ENCODE assay signal across 8 cellular contexts in genomic region chr19:38337360-38337653, GRCh38. TPM values are rescaled to one million over a fixed set of nuclear protein-coding genes. Genes with fewer than 3 reads are reported as not detected.
A peak's percentile ranks its signal among the peaks of the same experiment; 100 is the strongest.
DNase-seq lines count a peak whose midpoint lies in the region; ATAC-seq and TF ChIP-seq lines count a peak whose summit lies in the region.

No MANE protein-coding gene starts in this region.

- no TSS peak for BruUV-seq in Panc1 (replicated peaks; lab: Mats Ljungman, UMichigan)

- ATAC-seq in Panc1 (no peak), psoas muscle (no peak), HG03280 (IDR thresholded peaks at IDR 0.05; ENCODE audit: unreplicated experiment) (no peak), GM21390 (IDR thresholded peaks at IDR 0.05; ENCODE audit: unreplicated experiment) (no peak), HG03460 (IDR thresholded peaks at IDR 0.05; ENCODE audit: unreplicated experiment) (no peak)

- H3K36me3 ChIP-seq in GM06990 (ENCODE audit: control insufficient read depth, insufficient read depth, low read length) (no peaks in the 10 kb centered on the region), Panc1 (ENCODE audit: control insufficient read depth, insufficient read depth, low read length) (no peaks in the 10 kb centered on the region), psoas muscle (ENCODE audit: insufficient read depth in 1 of 2, low read depth in 1 of 2) (peaks cover 0 to 9% of the 10 kb centered on the region in 2 donors)

- DNase-seq in GM06990 (ENCODE audit: extremely low read depth, insufficient read length) (no peak), Panc1 (ENCODE audit: low read depth, low spot score) (no peak), epithelial cell of esophagus (ENCODE audit: low read depth) (no peak), psoas muscle (no peak), RKO (ENCODE audit: low spot score) (no peak)

- H3K4me1 ChIP-seq in Panc1 (ENCODE audit: control insufficient read depth, insufficient read depth, low read length) (peaks cover 4% of the 10 kb centered on the region; the same call in 1 of the 2 replicates), psoas muscle (peaks cover 8% of the 10 kb centered on the region)

- peak overlapping the region; percentile 91 for H3K4me3 ChIP-seq in GM06990 (replicated peaks; ENCODE audit: low read depth, low read length)
- H3K4me3 ChIP-seq in Panc1 (ENCODE audit: low read depth in 2 of 2, low read length in 2 of 2): peak overlapping the region; percentile 72 to 96
- peak overlapping the region; percentile 46 for H3K4me3 ChIP-seq in epithelial cell of esophagus (ENCODE audit: low read length)
- H3K4me3 ChIP-seq in psoas muscle: peak overlapping the region; percentile 73

- in situ Hi-C loops in Panc1 (cut with HindIII; ENCODE audit: low pct_unique_long_range_greater_than_20kb, low sequenced_read_pairs): no loop called here

- TF ChIP-seq CTCF in GM06990 (IDR thresholded peaks at IDR 0.05; ENCODE audit: insufficient read depth, low read length, poor library complexity, severe bottlenecking) (no peak), Panc1 (IDR thresholded peaks at IDR 0.05) (no peak), epithelial cell of esophagus (IDR thresholded peaks at IDR 0.05; ENCODE audit: insufficient read depth, low read depth, low read length, missing control alignments) (no peak), psoas muscle (IDR thresholded peaks at IDR 0.05) (no peak)

- CTCF ChIA-PET in Panc1 (lab: Charles Lee): interaction anchor here (0.8 kb wide), 1 partner anchor 29 kb away, joined by 5 read pairs; no protein-coding TSS in a partner anchor

- intact Hi-C loops in Panc1 (cut with micrococcal nuclease; ENCODE audit: unreplicated experiment) (no loop called here), psoas muscle (cut with DNase I) (loop anchor here in 1 of 2 donors (2.0 to 5.0 kb wide), 2 partner anchors 35 to 435 kb away; no protein-coding TSS in a partner anchor)

- peak overlapping the region; percentile 31 for H3K27ac ChIP-seq in Panc1 (ENCODE audit: low read length)
- peak overlapping the region; percentile 96 for H3K27ac ChIP-seq in psoas muscle

- POLR2A ChIA-PET in Panc1 (lab: Charles Lee): no interaction called here

- 65 to 73% (median 67%) methylated on average over 10 of the region's 10 CpGs for WGBS in psoas muscle, 3 donors

- no peaks in the 10 kb centered on the region for H3K9me3 ChIP-seq in Panc1 (ENCODE audit: control insufficient read depth, insufficient read depth, low read depth, low read length)
- H3K9me3 ChIP-seq in psoas muscle: no peaks in the 10 kb centered on the region

- no peaks in the 10 kb centered on the region for H3K27me3 ChIP-seq in GM06990 (replicated peaks; ENCODE audit: control insufficient read depth, insufficient read depth, low read length)
- H3K27me3 ChIP-seq in Panc1 (ENCODE audit: control insufficient read depth, insufficient read depth, low read length): no peaks in the 10 kb centered on the region
- H3K27me3 ChIP-seq in psoas muscle (ENCODE audit: insufficient read depth in 3 of 3, low read length in 2 of 3): no peaks in the 10 kb centered on the region

RNA-seq across cellular contexts. Expression of gene CATSPERG, which starts 1.7 kb away (rescaled TPM):
- total RNA-seq in Panc1 (2021; ENCODE audit: unreplicated experiment) (8.9 TPM), psoas muscle (1 to 10 TPM in 3 of 4 donors, under 1 TPM in 1; 0.81 to 2.1 (median 1.6) TPM)
- 0.67 TPM for polyA plus RNA-seq in Panc1 (2012; ENCODE audit: insufficient read length)
- 1 to 10 TPM in 2 of 3 donors, under 1 TPM in 1; 0.75 to 2.6 (median 1.5) TPM for polyA plus RNA-seq in psoas muscle

RNA-seq across cellular contexts. Expression of gene KCNK6, which starts 17.7 kb away (rescaled TPM):
- total RNA-seq in Panc1 (2021; ENCODE audit: unreplicated experiment): 17.2 TPM
- 14.4 TPM for polyA plus RNA-seq in Panc1 (2012; ENCODE audit: insufficient read length)
- under 1 TPM; 0.54 to 0.69 (median 0.64) TPM for total RNA-seq in psoas muscle
- polyA plus RNA-seq in psoas muscle: under 1 TPM; 0.21 to 0.42 (median 0.39) TPM

RNA-seq across cellular contexts. Expression of gene YIF1B, which starts 21.6 kb away (rescaled TPM):
- total RNA-seq in Panc1 (2021; ENCODE audit: unreplicated experiment) (143 TPM), psoas muscle (10 to 100 TPM; 20.1 to 27.2 (median 21.6) TPM)
- 197 TPM for polyA plus RNA-seq in Panc1 (2012; ENCODE audit: insufficient read length)
- polyA plus RNA-seq in psoas muscle: 10 to 100 TPM; 38.8 to 57.7 (median 42.7) TPM

RNA-seq across cellular contexts. Expression of gene C19orf33, which starts 33.3 kb away (rescaled TPM):
- total RNA-seq in Panc1 (2021; ENCODE audit: unreplicated experiment): 201 TPM
- polyA plus RNA-seq in Panc1 (2012; ENCODE audit: insufficient read length): 306 TPM
- total RNA-seq in psoas muscle: 1 to 10 TPM in 2 of 4 donors, not detected in 2; 3.4 to 3.7 TPM
- polyA plus RNA-seq in psoas muscle: 1 to 10 TPM; 3.7 to 7.1 (median 6.5) TPM

RNA-seq across cellular contexts. Expression of gene PSMD8, which starts 37.1 kb away (rescaled TPM):
- total RNA-seq in Panc1 (2021; ENCODE audit: unreplicated experiment) (388 TPM), psoas muscle (100 to 1,000 TPM; 348 to 889 (median 587) TPM)
- 462 TPM for polyA plus RNA-seq in Panc1 (2012; ENCODE audit: insufficient read length)
- 1,000 to 10,000 TPM in 1 of 3 donors, 100 to 1,000 TPM in 2; 719 to 1,414 (median 791) TPM for polyA plus RNA-seq in psoas muscle

Comparison
In these comparisons a context has a peak if more than half of its experiments do, and no peak if none do; other contexts are left out.
1. RNA of gene KCNK6, which starts 17.7 kb away (total RNA-seq): 17.2 TPM in Panc1 (single experiment); 0.54 to 0.69 TPM in psoas muscle; every median in the first group is over 10 times any median in the second.
2. Peak in every context shown above with its lines, with median percentiles within 50 percentile points of each other: H3K4me3 ChIP-seq.